In the genomic region with DNA sequence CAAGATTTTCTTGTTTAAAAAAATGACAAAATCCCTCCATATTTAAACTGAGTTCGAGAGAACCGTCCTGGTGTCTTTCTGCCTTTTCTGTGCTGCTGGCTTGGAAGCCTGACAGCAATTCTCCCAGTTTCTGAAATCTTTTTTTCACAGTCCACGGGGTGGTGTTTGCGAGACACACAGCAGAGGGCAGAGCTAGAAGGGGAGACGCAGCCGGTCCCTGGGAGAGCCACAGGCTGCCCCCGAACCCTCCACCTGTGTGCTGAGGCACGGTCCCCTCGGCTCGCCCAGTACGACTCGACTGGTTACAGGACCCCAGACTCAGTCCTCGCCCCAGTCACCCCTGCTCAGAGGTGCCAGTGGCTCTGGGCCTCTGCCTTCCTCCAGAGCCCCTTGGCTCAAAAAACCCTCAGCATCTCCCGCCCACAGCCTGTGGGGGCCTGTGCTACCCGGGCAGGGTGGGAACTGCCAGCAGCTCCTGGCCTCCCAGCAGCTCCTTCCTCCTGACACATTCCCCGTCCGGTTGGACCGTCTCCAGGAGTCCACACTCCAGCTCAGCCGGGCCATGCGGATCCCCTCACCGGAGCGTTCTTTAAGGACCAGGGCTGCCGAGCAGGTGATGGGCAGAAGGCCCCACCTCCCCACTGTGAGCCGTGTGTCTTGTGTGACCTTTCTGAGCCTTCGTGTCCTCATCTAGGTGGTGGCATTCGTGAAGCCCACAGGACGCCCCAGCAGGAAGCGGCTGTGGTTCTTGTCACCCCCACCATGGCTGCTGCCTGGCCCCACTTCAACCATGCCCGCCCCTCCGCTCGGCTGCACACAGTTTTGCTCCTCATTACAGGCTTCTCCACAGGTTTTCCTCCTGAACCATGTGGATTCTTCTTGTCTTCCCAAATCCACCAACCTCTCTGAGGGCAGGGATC, we compare ENCODE assay signal across 12 cellular contexts. TPM values are rescaled to one million over a fixed set of nuclear protein-coding genes. Genes with fewer than 3 reads are reported as not detected.
A peak's percentile ranks its signal among the peaks of the same experiment; 100 is the strongest.
DNase-seq lines count a peak whose midpoint lies in the region; ATAC-seq and TF ChIP-seq lines count a peak whose summit lies in the region.
"Had no signal": no experiment of that assay in that cellular context is flagged by ENCODE, and none has a peak within 500 bp of the region (broad histone marks: within the 10 kb centered on the region; RNA-seq: fewer than 3 reads in every experiment).

No MANE protein-coding gene starts in this region.

- H2AK9ac ChIP-seq in IMR-90 (replicated peaks; ENCODE audit: low read depth, low read length, poor library complexity): no peak overlapping the region

- BruUV-seq in IMR-90 (replicated peaks; lab: Mats Ljungman, UMichigan): no TSS peak

- no peaks in the 10 kb centered on the region for H3K36me3 ChIP-seq in IMR-90 (ENCODE audit: control insufficient read depth, insufficient read depth, low read length)

- DNase-seq in D341Med (ENCODE audit: low spot score) (peak; percentile 58), IMR-90 (no peak), mesothelial cell of epicardium (ENCODE audit: low spot score in 2 of 2, unreplicated experiment in 2 of 2) (no peak), NCI-H2171 treated with DMSO at 0.1 percent for 48 hours (lab: John Stamatoyannopoulos, UW) (no peak), NCI-H1436 treated with DMSO at 0.1 percent for 48 hours (lab: John Stamatoyannopoulos, UW) (no peak), NCI-H2171 (lab: John Stamatoyannopoulos, UW) (no peak)
- DNase-seq: activated T-cell treated with anti-CD3 and anti-CD28 coated beads for 4 hours, NCI-H187 treated with DMSO at 0.1 percent for 48 hours, T-helper 1 cell had no signal

- H4K5ac ChIP-seq in IMR-90 (ENCODE audit: low read depth, low read length): no peak overlapping the region

- CTCF ChIA-PET in IMR-90 (lab: Yijun Ruan, JAX): interaction anchor here (0.6 kb wide), 1 partner anchor 43 kb away, joined by 5 read pairs; no protein-coding TSS in a partner anchor

- H3K9me3 ChIP-seq in IMR-90 (ENCODE audit: control insufficient read depth, insufficient read depth, low read length): no peaks in the 10 kb centered on the region

- H3K4me1 Mint-ChIP-seq in brain: peaks cover 23% of the 10 kb centered on the region
- peaks cover 14% of the 10 kb centered on the region for H3K4me1 Mint-ChIP-seq in mesothelial cell of epicardium

- H4K8ac ChIP-seq in IMR-90 (ENCODE audit: low read depth in 2 of 2, low read length in 2 of 2): no peak overlapping the region

- no peak overlapping the region for H3K4me3 ChIP-seq in IMR-90 (ENCODE audit: insufficient read depth, low read depth, low read length)

- in situ Hi-C loops in IMR-90 (cut with MboI; ENCODE audit: low sequenced_read_pairs): no loop called here

- no peak overlapping the region for H4K91ac ChIP-seq in IMR-90 (ENCODE audit: insufficient read depth, low read depth, low read length)

- H2AK5ac ChIP-seq in IMR-90 (ENCODE audit: low read depth, low read length): no peak overlapping the region

- H3K9me1 ChIP-seq in IMR-90 (ENCODE audit: insufficient read depth, low read length): no peaks in the 10 kb centered on the region

- H3K4me3 Mint-ChIP-seq in brain: no peak overlapping the region
- no peak overlapping the region for H3K4me3 Mint-ChIP-seq in mesothelial cell of epicardium

- dilution Hi-C loops in IMR-90 (cut with HindIII; ENCODE audit: low sequenced_read_pairs, unreplicated experiment): no loop called here

- no peak overlapping the region for H2BK5ac ChIP-seq in IMR-90 (ENCODE audit: low read depth, low read length, poor library complexity, severe bottlenecking)

- H3K27ac ChIP-seq in IMR-90 (ENCODE audit: insufficient read depth, low read length): no peak overlapping the region
- H3K27ac ChIP-seq: parathyroid adenoma had no signal

- H3K18ac ChIP-seq in IMR-90 (ENCODE audit: low read depth, low read length): no peak overlapping the region

- no peak overlapping the region for H3K4ac ChIP-seq in IMR-90 (ENCODE audit: low read depth, low read length)

- H3K36me3 Mint-ChIP-seq in brain: no peaks in the 10 kb centered on the region
- H3K36me3 Mint-ChIP-seq in mesothelial cell of epicardium: no peaks in the 10 kb centered on the region

- no peak overlapping the region for H3K56ac ChIP-seq in IMR-90 (ENCODE audit: extremely low read depth, insufficient read depth, low read length)

- H3K14ac ChIP-seq in IMR-90 (replicated peaks; ENCODE audit: low read depth, low read length): no peak overlapping the region

- intact Hi-C loops in IMR-90 (cut with micrococcal nuclease): no loop called here

- POLR2A ChIA-PET in IMR-90 (lab: Charles Lee; ENCODE audit: unreplicated experiment): no interaction called here

- H2BK20ac ChIP-seq in IMR-90 (ENCODE audit: low read depth, low read length): no peak overlapping the region

- no peak overlapping the region for H2BK120ac ChIP-seq in IMR-90 (ENCODE audit: low read depth, low read length)

- ATAC-seq in IMR-90 (ENCODE audit: low read depth): peak; percentile 63
- ATAC-seq in GM21576 (IDR thresholded peaks at IDR 0.05; ENCODE audit: unreplicated experiment): no peak

- no peak for TF ChIP-seq CTCF in IMR-90 (conservative IDR thresholded peaks at IDR 0.05; ENCODE audit: low read depth, low read length)
- peak; percentile 25 to 53 for TF ChIP-seq CTCF in brain (conservative IDR thresholded peaks at IDR 0.05)
- TF ChIP-seq CTCF in mesothelial cell of epicardium (IDR thresholded peaks at IDR 0.05; ENCODE audit: unreplicated experiment): no peak

- no peak overlapping the region for H2BK15ac ChIP-seq in IMR-90 (ENCODE audit: low read depth, low read length)

- H3K27me3 Mint-ChIP-seq in brain (peaks cover 48% of the 10 kb centered on the region), mesothelial cell of epicardium (ENCODE audit: low read depth) (peaks cover 61% of the 10 kb centered on the region)

- H3K4me1 ChIP-seq in IMR-90 (ENCODE audit: control insufficient read depth, insufficient read depth, low read length): no peaks in the 10 kb centered on the region
- H3K4me1 ChIP-seq: parathyroid adenoma had no signal

- no peak overlapping the region for H3K23ac ChIP-seq in IMR-90 (ENCODE audit: low read depth, low read length)

- no peaks in the 10 kb centered on the region for H3K79me1 ChIP-seq in IMR-90 (ENCODE audit: low read depth in 1 of 2, low read length in 2 of 2)

- no peak for TF ChIP-seq POLR2A in IMR-90 (IDR thresholded peaks at IDR 0.05; ENCODE audit: low read depth, low read length)

- H3K27me3 ChIP-seq in IMR-90 (ENCODE audit: control insufficient read depth, insufficient read depth, low read length): peaks cover 4% of the 10 kb centered on the region; the same call in 1 of the 2 replicates

- H3K4me2 ChIP-seq in IMR-90 (ENCODE audit: low read depth, low read length): no peak overlapping the region

- no peak overlapping the region for H2AFZ ChIP-seq in IMR-90 (replicated peaks; ENCODE audit: low read length, poor library complexity)
- H2AFZ ChIP-seq: parathyroid adenoma had no signal

- no peaks in the 10 kb centered on the region for H4K20me1 ChIP-seq in IMR-90 (ENCODE audit: insufficient read depth, low read length)

- TF ChIP-seq RAD21 in IMR-90 (IDR thresholded peaks at IDR 0.05; ENCODE audit: low read length): no peak

- WGBS in IMR-90 (ENCODE audit: extremely low coverage in 2 of 2, insufficient read length in 1 of 2), 2 experiments: 8% methylated on average over 8 of the region's 31 CpGs; no CpG with 5 or more reads in 1 of the 2 experiments

- peaks cover 0 to 3% (median 0%) of the 10 kb centered on the region in 5 experiments for H3K9me3 Mint-ChIP-seq in brain
- no peaks in the 10 kb centered on the region for H3K9me3 Mint-ChIP-seq in mesothelial cell of epicardium

- H3K9ac ChIP-seq in IMR-90 (ENCODE audit: low read depth, low read length): no peak overlapping the region
- H3K9ac ChIP-seq: parathyroid adenoma had no signal

- H3K27ac Mint-ChIP-seq in brain (no peak overlapping the region), mesothelial cell of epicardium (peak overlapping the region; percentile 26)

TF ChIP-seq in IMR-90, 13 proteins besides CTCF, POLR2A, EP300 and RAD21 (continues in another document):
- TF ChIP-seq BHLHE40 (IDR thresholded peaks at IDR 0.05; ENCODE audit: low read depth, low read length): no peak
- TF ChIP-seq MAFK (IDR thresholded peaks at IDR 0.05; ENCODE audit: low read depth, low read length): no peak
- no peak for TF ChIP-seq MXI1 (IDR thresholded peaks at IDR 0.05; ENCODE audit: borderline replicate concordance, low read depth, low read length)
- no peak for TF ChIP-seq CEBPB (IDR thresholded peaks at IDR 0.05; ENCODE audit: low read depth, low read length)
- TF ChIP-seq FOS (IDR thresholded peaks at IDR 0.05; ENCODE audit: low read depth, low read length): no peak
- no peak for TF ChIP-seq NFE2L2 (IDR thresholded peaks at IDR 0.05; ENCODE audit: low read depth, low read length)
- TF ChIP-seq, protein P1, sequence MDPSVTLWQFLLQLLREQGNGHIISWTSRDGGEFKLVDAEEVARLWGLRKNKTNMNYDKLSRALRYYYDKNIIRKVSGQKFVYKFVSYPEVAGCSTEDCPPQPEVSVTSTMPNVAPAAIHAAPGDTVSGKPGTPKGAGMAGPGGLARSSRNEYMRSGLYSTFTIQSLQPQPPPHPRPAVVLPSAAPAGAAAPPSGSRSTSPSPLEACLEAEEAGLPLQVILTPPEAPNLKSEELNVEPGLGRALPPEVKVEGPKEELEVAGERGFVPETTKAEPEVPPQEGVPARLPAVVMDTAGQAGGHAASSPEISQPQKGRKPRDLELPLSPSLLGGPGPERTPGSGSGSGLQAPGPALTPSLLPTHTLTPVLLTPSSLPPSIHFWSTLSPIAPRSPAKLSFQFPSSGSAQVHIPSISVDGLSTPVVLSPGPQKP (IDR thresholded peaks at IDR 0.05; ENCODE audit: borderline replicate concordance, low read depth, low read length): no peak
- no peak for TF ChIP-seq RFX5 (IDR thresholded peaks at IDR 0.05; ENCODE audit: low read depth, low read length)
- no peak for TF ChIP-seq RCOR1 (IDR thresholded peaks at IDR 0.05; ENCODE audit: insufficient replicate concordance, low read length)
- no peak for TF ChIP-seq CHD1 (IDR thresholded peaks at IDR 0.05; ENCODE audit: low read depth, low read length)
- TF ChIP-seq USF2 (IDR thresholded peaks at IDR 0.05; ENCODE audit: low read depth, low read length): no peak

RNA-seq across cellular contexts. Expression of gene EN2, which starts 52.3 kb away (rescaled TPM):
- total RNA-seq in IMR-90 (2012; rRNA removed) (not detected in 2 replicates), mesothelial cell of epicardium (not detected in 3 replicates)
- polyA plus RNA-seq in IMR-90 (2012; rRNA removed) (not detected in 2 replicates), brain (ENCODE audit: insufficient read depth, low read depth, low replicate concordance) (0.19 TPM)
- polyA plus RNA-seq in IMR-90 (2012; cell fraction: cytosol; rRNA removed): 0.01 TPM in 1 of 2 replicates, not detected in the other
- polyA plus RNA-seq in IMR-90 (2012; cell fraction: nucleus; rRNA removed; ENCODE audit: low replicate concordance): 0.03 TPM in 1 of 2 replicates, not detected in the other

Comparison
In these comparisons a context has a peak if more than half of its experiments do, and no peak if none do; other contexts are left out.
1. CTCF ChIP-seq: peak in brain (2 of 2); none in IMR-90 (single experiment) and mesothelial cell of epicardium (single experiment).